ENCODE assay signal across 8 cellular contexts in the genomic region with DNA sequence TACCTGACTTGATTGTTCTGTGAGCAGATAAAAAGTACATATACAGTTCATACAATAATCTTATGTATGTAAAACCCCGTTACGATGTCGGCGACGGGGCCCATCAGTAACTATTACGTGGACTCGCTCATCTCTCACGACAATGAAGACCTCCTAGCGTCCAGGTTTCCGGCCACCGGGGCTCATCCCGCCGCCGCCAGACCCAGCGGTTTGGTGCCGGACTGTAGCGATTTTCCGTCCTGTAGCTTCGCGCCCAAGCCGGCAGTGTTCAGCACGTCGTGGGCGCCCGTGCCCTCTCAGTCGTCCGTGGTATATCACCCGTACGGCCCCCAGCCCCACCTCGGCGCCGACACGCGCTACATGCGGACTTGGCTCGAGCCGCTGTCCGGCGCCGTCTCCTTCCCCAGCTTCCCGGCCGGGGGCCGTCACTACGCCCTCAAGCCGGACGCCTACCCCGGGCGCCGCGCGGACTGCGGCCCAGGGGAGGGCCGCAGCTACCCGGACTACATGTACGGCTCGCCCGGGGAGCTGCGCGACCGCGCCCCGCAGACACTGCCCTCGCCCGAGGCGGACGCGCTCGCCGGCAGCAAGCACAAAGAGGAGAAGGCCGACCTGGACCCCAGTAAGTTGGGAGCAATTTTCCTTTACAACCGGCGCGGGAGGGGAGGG. TPM values are rescaled to one million over a fixed set of nuclear protein-coding genes. Genes with fewer than 3 reads are reported as not detected.
A peak's percentile ranks its signal among the peaks of the same experiment; 100 is the strongest.
DNase-seq lines count a peak whose midpoint lies in the region; ATAC-seq, FAIRE-seq and TF ChIP-seq lines count a peak whose summit lies in the region.

A gene (plus strand): TSS at position 57 of the 669 bp plus-strand sequence. CDS start 28 bp downstream, at position 85.

- peaks cover 100% of the 10 kb centered on the region for H3K27me3 ChIP-seq in transverse colon

- in situ Hi-C loops in transverse colon (cut with MboI; ENCODE audit: low pct_ligation_motif_present in 1 of 4, low pct_unique_long_range_greater_than_20kb in 1 of 4, low sequenced_read_pairs in 3 of 4), result no loop called here

- H3K27me3 Mint-ChIP-seq in activated T-cell treated with anti-CD3 and anti-CD28 coated beads, Interleukin-2, amount 50 U/mL, for 72 hours (ENCODE audit: low read depth), result peaks cover 93% of the 10 kb centered on the region
- H3K27me3 Mint-ChIP-seq in activated T-helper 1 cell treated with anti-CD3 and anti-CD28 coated beads, Interleukin-12 subunit alpha, Interleukin-12 subunit beta, Interleukin-2, Interleukin-4 antibody, amounts not matched to agents 30 ng/mL and 10 ng/mL and 1 ng/mL, durations not matched to agents 14 hours and 24 hours and 36 hours (ENCODE audit: insufficient read depth), result peaks cover 91% of the 10 kb centered on the region
- H3K27me3 Mint-ChIP-seq in stimulated activated memory B cell treated with anti-CD40 and anti-IgM and Interleukin-4, amounts not matched to agents 10 μg/mL and 1 μg/mL and 100 μg/mL, for 72 hours, result peaks cover 98% of the 10 kb centered on the region

- H3K27ac ChIP-seq in kidney (ENCODE audit: low read depth in 2 of 2, low read length in 2 of 2) (peak within 1 kb of the TSS; percentile 83 to 97), transverse colon (peak within 1 kb of the TSS in 1 of 4 donors; percentile 26)

- no peak for FAIRE-seq in kidney (lab: Jason Lieb, UNC)

- ATAC-seq in activated T-cell treated with anti-CD3 and anti-CD28 coated beads, Interleukin-2, amount 50 U/mL, for 72 hours (replicated peaks in 1 of 2), result no peak
- ATAC-seq in GM21619 (IDR thresholded peaks at IDR 0.05; ENCODE audit: unreplicated experiment), result no peak
- ATAC-seq in stimulated activated memory B cell treated with anti-CD40 and anti-IgM and Interleukin-4, amounts not matched to agents 10 μg/mL and 1 μg/mL and 100 μg/mL, for 72 hours, result no peak

- DNase-seq in activated T-cell treated with anti-CD3 and anti-CD28 coated beads, Interleukin-2, amount 50 U/mL, for 72 hours, result no peak
- no peak for DNase-seq in activated T-cell treated with anti-CD3 and anti-CD28 coated beads, Interleukin-2, amount 50 U/mL, for 1 hour
- DNase-seq in activated T-helper 1 cell treated with anti-CD3 and anti-CD28 coated beads, Interleukin-12 subunit alpha, Interleukin-12 subunit beta, Interleukin-2, Interleukin-4 antibody, amounts not matched to agents 30 ng/mL and 10 ng/mL and 1 ng/mL, durations not matched to agents 14 hours and 24 hours and 36 hours (ENCODE audit: low spot score), result no peak
- DNase-seq in kidney (peak; percentile 86), transverse colon (no peak), hypothalamus (lab: John Stamatoyannopoulos, UW) (no peak)

- no peak within 1 kb of the TSS for H3K27ac Mint-ChIP-seq in activated T-cell treated with anti-CD3 and anti-CD28 coated beads, Interleukin-2, amount 50 U/mL, for 72 hours
- peak within 1 kb of the TSS; percentile 65 for H3K27ac Mint-ChIP-seq in activated T-helper 1 cell treated with anti-CD3 and anti-CD28 coated beads, Interleukin-12 subunit alpha, Interleukin-12 subunit beta, Interleukin-2, Interleukin-4 antibody, amounts not matched to agents 30 ng/mL and 10 ng/mL and 1 ng/mL, durations not matched to agents 14 hours and 24 hours and 36 hours
- H3K27ac Mint-ChIP-seq in stimulated activated memory B cell treated with anti-CD40 and anti-IgM and Interleukin-4, amounts not matched to agents 10 μg/mL and 1 μg/mL and 100 μg/mL, for 72 hours, result no peak within 1 kb of the TSS

- peaks cover 36% of the 10 kb centered on the region for H3K4me1 Mint-ChIP-seq in activated T-cell treated with anti-CD3 and anti-CD28 coated beads, Interleukin-2, amount 50 U/mL, for 72 hours (ENCODE audit: low read depth)
- H3K4me1 Mint-ChIP-seq in activated T-helper 1 cell treated with anti-CD3 and anti-CD28 coated beads, Interleukin-12 subunit alpha, Interleukin-12 subunit beta, Interleukin-2, Interleukin-4 antibody, amounts not matched to agents 30 ng/mL and 10 ng/mL and 1 ng/mL, durations not matched to agents 14 hours and 24 hours and 36 hours (ENCODE audit: low read depth), result peaks cover 19% of the 10 kb centered on the region
- H3K4me1 Mint-ChIP-seq in stimulated activated memory B cell treated with anti-CD40 and anti-IgM and Interleukin-4, amounts not matched to agents 10 μg/mL and 1 μg/mL and 100 μg/mL, for 72 hours, result peaks cover 25% of the 10 kb centered on the region

- H3K9ac ChIP-seq in kidney (ENCODE audit: low read length in 2 of 2), result peak within 1 kb of the TSS; percentile 74 to 79

- H3K4me3 Mint-ChIP-seq in activated T-cell treated with anti-CD3 and anti-CD28 coated beads, Interleukin-2, amount 50 U/mL, for 72 hours, result peak within 1 kb of the TSS; percentile 71 to 76
- peak within 1 kb of the TSS; percentile 15 for H3K4me3 Mint-ChIP-seq in activated T-helper 1 cell treated with anti-CD3 and anti-CD28 coated beads, Interleukin-12 subunit alpha, Interleukin-12 subunit beta, Interleukin-2, Interleukin-4 antibody, amounts not matched to agents 30 ng/mL and 10 ng/mL and 1 ng/mL, durations not matched to agents 14 hours and 24 hours and 36 hours
- no peak within 1 kb of the TSS for H3K4me3 Mint-ChIP-seq in stimulated activated memory B cell treated with anti-CD40 and anti-IgM and Interleukin-4, amounts not matched to agents 10 μg/mL and 1 μg/mL and 100 μg/mL, for 72 hours

- intact Hi-C loops in activated T-helper 1 cell treated with anti-CD3 and anti-CD28 coated beads, Interleukin-12 subunit alpha, Interleukin-12 subunit beta, Interleukin-2, Interleukin-4 antibody, amounts not matched to agents 30 ng/mL and 10 ng/mL and 1 ng/mL, durations not matched to agents 14 hours and 24 hours and 36 hours (cut with micrococcal nuclease), result no loop called here
- intact Hi-C loops in kidney (cut with DNase I) (loop anchor here (5.0 kb wide), 1 partner anchor 202 kb away; no protein-coding TSS in a partner anchor), transverse colon (cut with DNase I; ENCODE audit: low total_unique reads) (no loop called here)

- H3K9me3 Mint-ChIP-seq in activated T-cell treated with anti-CD3 and anti-CD28 coated beads, Interleukin-2, amount 50 U/mL, for 72 hours, result no peaks in the 10 kb centered on the region
- H3K9me3 Mint-ChIP-seq in activated T-helper 1 cell treated with anti-CD3 and anti-CD28 coated beads, Interleukin-12 subunit alpha, Interleukin-12 subunit beta, Interleukin-2, Interleukin-4 antibody, amounts not matched to agents 30 ng/mL and 10 ng/mL and 1 ng/mL, durations not matched to agents 14 hours and 24 hours and 36 hours, result no peaks in the 10 kb centered on the region
- H3K9me3 Mint-ChIP-seq in stimulated activated memory B cell treated with anti-CD40 and anti-IgM and Interleukin-4, amounts not matched to agents 10 μg/mL and 1 μg/mL and 100 μg/mL, for 72 hours, result no peaks in the 10 kb centered on the region

- H3K36me3 ChIP-seq in kidney (ENCODE audit: control insufficient read depth in 1 of 2, insufficient read depth in 2 of 2, low read length in 2 of 2) (no peaks in the 10 kb centered on the region), transverse colon (no peaks in the 10 kb centered on the region)

- H3K9me3 ChIP-seq in kidney (ENCODE audit: control insufficient read depth in 1 of 2, low read length in 2 of 2) (no peaks in the 10 kb centered on the region), transverse colon (no peaks in the 10 kb centered on the region)

- 11% methylated on average over 40 of the region's 73 CpGs; no CpG with 5 or more reads in 1 of the 2 donors for WGBS in transverse colon (ENCODE audit: low coverage in 1 of 2), 2 donors

- peaks cover 0 to 3% of the 10 kb centered on the region in 2 donors for H3K36me3 Mint-ChIP-seq in activated T-cell treated with anti-CD3 and anti-CD28 coated beads, Interleukin-2, amount 50 U/mL, for 72 hours (ENCODE audit: insufficient read depth in 2 of 2)
- H3K36me3 Mint-ChIP-seq in activated T-helper 1 cell treated with anti-CD3 and anti-CD28 coated beads, Interleukin-12 subunit alpha, Interleukin-12 subunit beta, Interleukin-2, Interleukin-4 antibody, amounts not matched to agents 30 ng/mL and 10 ng/mL and 1 ng/mL, durations not matched to agents 14 hours and 24 hours and 36 hours (ENCODE audit: low read depth), result peaks cover 4% of the 10 kb centered on the region
- no peaks in the 10 kb centered on the region for H3K36me3 Mint-ChIP-seq in stimulated activated memory B cell treated with anti-CD40 and anti-IgM and Interleukin-4, amounts not matched to agents 10 μg/mL and 1 μg/mL and 100 μg/mL, for 72 hours

- H3K4me1 ChIP-seq in kidney (ENCODE audit: control insufficient read depth in 1 of 2, insufficient read depth in 1 of 2, low read depth in 1 of 2, low read length in 2 of 2) (peaks cover 8 to 18% of the 10 kb centered on the region in 2 donors), transverse colon (peaks cover 9 to 24% (median 21%) of the 10 kb centered on the region in 4 donors)

- TF ChIP-seq CTCF in kidney (IDR thresholded peaks at IDR 0.05; ENCODE audit: borderline replicate concordance, extremely low read depth, insufficient read depth), result no peak
- no peak for TF ChIP-seq CTCF in transverse colon (IDR thresholded peaks at IDR 0.05)

- peak within 1 kb of the TSS; percentile 85 to 88 for H3K4me3 ChIP-seq in kidney (ENCODE audit: low read length in 2 of 2)
- peak within 1 kb of the TSS in 3 of 4 donors; percentile 2 to 25 (median 22) for H3K4me3 ChIP-seq in transverse colon

- TF ChIP-seq EP300 in transverse colon (IDR thresholded peaks at IDR 0.05; ENCODE audit: low read depth), result no peak

- TF ChIP-seq POLR2A in transverse colon (IDR thresholded peaks at IDR 0.05), result no peak

RNA-seq across cellular contexts. Expression of the gene that starts here (rescaled TPM):
- total RNA-seq in activated T-cell treated with anti-CD3 and anti-CD28 coated beads, Interleukin-2, amount 50 U/mL, for 72 hours, result not detected
- not detected in 2 replicates for total RNA-seq in activated T-helper 1 cell treated with anti-CD3 and anti-CD28 coated beads, Interleukin-12 subunit alpha, Interleukin-12 subunit beta, Interleukin-2, Interleukin-4 antibody, amounts not matched to agents 30 ng/mL and 10 ng/mL and 1 ng/mL, durations not matched to agents 14 hours and 24 hours and 36 hours
- total RNA-seq in kidney (16.5 TPM), transverse colon (not detected)
- 11.7 TPM for polyA plus RNA-seq in kidney (ENCODE audit: insufficient read depth, low read depth, low replicate concordance)

Comparison
In these comparisons a context has a peak if more than half of its experiments do, and no peak if none do; other contexts are left out.
1. RNA of the gene that starts here (total RNA-seq): 16.5 TPM in kidney (single experiment); not detected in transverse colon, not detected in activated T-cell treated with anti-CD3 and anti-CD28 coated beads, Interleukin-2, amount 50 U/mL, for 72 hours and not detected in activated T-helper 1 cell treated with anti-CD3 and anti-CD28 coated beads, Interleukin-12 subunit alpha, Interleukin-12 subunit beta, Interleukin-2, Interleukin-4 antibody, amounts not matched to agents 30 ng/mL and 10 ng/mL and 1 ng/mL, durations not matched to agents 14 hours and 24 hours and 36 hours; every median in the first group is over 10 times any median in the second.